ENCODE assay signal across 1 cellular context in the genomic region with DNA sequence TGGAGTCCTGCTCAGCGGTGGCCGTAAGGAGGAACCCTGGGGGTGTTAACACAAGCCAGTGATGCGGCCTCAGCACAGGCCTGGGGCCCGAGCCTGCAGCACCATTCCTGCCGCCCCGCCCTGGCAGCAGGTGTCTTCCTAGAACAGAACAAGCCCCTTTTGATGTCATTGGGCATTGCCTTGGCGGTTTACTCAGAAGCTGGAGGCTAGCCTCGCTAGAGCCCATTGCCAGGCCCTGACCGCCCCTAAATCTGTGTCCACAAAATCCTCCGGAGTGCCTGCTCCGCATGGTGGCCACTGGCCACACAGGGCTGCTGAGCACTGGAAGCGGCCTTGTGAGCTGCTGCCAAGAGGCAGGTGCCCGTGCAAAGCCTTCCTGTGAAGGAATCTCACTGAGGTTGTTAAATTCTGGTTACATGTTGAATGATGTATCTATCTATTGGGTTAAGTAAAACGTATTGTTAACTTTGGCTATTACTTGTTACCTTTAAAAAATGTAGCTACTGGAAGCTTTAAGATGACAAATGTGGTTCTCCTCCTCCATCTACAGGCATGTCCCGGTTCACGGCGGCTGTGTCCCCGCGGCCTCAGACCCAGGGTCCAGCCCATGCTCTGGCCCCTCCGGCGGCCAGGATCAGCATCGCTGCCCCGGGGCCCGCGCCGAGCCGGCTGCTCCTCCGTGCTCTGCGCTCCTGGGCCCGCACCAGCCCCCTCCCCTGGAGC.
TF ChIP-seq lines count a peak whose summit lies in the region.

No MANE protein-coding gene starts in this region.

TF ChIP-seq in GM12878, 131 proteins besides CTCF, POLR2A, EP300 and RAD21 (continued from another document):
- TF ChIP-seq, protein P1, sequence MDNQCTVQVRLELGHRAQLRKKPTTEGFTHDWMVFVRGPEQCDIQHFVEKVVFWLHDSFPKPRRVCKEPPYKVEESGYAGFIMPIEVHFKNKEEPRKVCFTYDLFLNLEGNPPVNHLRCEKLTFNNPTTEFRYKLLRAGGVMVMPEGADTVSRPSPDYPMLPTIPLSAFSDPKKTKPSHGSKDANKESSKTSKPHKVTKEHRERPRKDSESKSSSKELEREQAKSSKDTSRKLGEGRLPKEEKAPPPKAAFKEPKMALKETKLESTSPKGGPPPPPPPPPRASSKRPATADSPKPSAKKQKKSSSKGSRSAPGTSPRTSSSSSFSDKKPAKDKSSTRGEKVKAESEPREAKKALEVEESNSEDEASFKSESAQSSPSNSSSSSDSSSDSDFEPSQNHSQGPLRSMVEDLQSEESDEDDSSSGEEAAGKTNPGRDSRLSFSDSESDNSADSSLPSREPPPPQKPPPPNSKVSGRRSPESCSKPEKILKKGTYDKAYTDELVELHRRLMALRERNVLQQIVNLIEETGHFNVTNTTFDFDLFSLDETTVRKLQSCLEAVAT (IDR thresholded peaks at IDR 0.05) = 0 out of 2 replicates have a peak, but pooled peaks have one; percentile 36
